ENCODE assay signal across 8 cellular contexts in the genomic region with DNA sequence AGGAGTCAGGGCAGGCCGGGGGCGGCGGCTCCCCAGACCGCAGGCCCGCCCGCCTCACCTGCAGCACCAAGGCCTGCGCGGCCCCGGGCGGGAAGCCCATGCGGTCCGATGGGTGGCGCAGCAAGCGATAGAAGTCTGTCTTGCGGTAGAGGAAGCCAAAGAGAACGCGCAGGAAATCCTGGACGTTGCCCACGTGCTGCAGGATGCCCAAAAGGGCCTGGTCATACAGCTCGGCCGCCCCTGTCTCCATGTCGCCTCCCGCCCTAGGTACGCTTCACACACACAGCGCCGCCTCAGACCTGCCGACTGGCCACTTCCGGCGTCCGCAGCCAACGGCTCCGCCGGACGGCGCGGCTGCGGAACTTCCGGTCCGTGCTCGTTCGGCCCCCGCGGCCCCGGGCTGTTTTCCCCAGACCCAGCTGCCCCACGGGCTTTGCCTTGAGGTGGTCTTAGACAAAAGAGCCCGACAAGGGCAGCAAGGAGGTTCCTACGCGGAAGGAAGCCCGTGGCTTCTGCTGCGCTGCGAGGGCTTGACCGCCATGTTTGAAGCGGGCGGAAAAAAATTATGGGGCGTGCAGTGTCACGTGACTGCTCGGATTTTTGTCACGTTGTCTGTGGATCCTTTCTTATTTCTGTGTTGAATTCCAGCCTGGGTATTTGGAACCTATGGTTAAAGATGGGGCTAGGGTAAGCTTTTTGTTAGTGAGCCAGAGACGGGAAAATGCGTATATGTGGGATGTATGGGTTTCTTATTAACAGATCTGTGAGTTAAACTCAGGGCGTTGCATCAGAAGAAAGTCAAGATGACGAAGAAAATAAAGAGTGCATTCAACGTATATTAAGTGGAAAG. TPM values are rescaled to one million over a fixed set of nuclear protein-coding genes. Genes with fewer than 3 reads are reported as not detected.
DNase-seq lines count a peak whose midpoint lies in the region; ATAC-seq and TF ChIP-seq lines count a peak whose summit lies in the region.

Gene NUDCD3 (minus strand): TSS at position 308 of the 850 bp plus-strand sequence. CDS start 58 bp downstream, at position 250.

- peak; percentile 53 to 98 (median 89) for DNase-seq in C1 segment of cervical spinal cord (lab: John Stamatoyannopoulos, UW)
- DNase-seq in NCI-H526 treated with DMSO at 0.1 percent for 48 hours (lab: John Stamatoyannopoulos, UW), result peak; percentile 83
- DNase-seq in activated CD4-positive, alpha-beta T cell treated with anti-CD3 and anti-CD28 coated beads, Interleukin-2, amount 50 U/mL, for 24 hours (ENCODE audit: low read depth in 1 of 2, low spot score in 1 of 2), result peak; percentile 74 to 76
- DNase-seq in dermis microvascular lymphatic vessel endothelial cell (ENCODE audit: low read depth in 2 of 2), result peak; percentile 80 to 89
- peak; percentile 73 to 82 for DNase-seq in stimulated activated CD4-positive, alpha-beta T cell treated with anti-CD3 and anti-CD28 coated beads, Interleukin-4, amount 100 ng/mL, for 4 hours

- peak within 1 kb of the TSS; percentile 70 to 94 for H3K9ac ChIP-seq in liver (ENCODE audit: low read depth in 1 of 2, low read length in 2 of 2)

- H3K27me3 ChIP-seq in liver (ENCODE audit: control insufficient read depth in 4 of 4, insufficient read depth in 4 of 4, low read length in 3 of 4), result no peaks in the 10 kb centered on the region

- peak; percentile 3 to 23 for TF ChIP-seq RAD21 in liver (IDR thresholded peaks at IDR 0.05)

- no peaks in the 10 kb centered on the region for H3K36me3 ChIP-seq in liver (ENCODE audit: control insufficient read depth in 4 of 4, insufficient read depth in 3 of 4, low read depth in 1 of 4, low read length in 3 of 4)

- peaks cover 7 to 35% (median 30%) of the 10 kb centered on the region in 4 donors for H3K4me1 ChIP-seq in liver (ENCODE audit: control insufficient read depth in 4 of 4, insufficient read depth in 4 of 4, low read length in 3 of 4)

- ATAC-seq in GM19328 (IDR thresholded peaks at IDR 0.05; ENCODE audit: unreplicated experiment) (peak; percentile 88), HG03520 (IDR thresholded peaks at IDR 0.05; ENCODE audit: unreplicated experiment) (peak; percentile 87)

- peak within 1 kb of the TSS; percentile 95 to 99 for H3K27ac ChIP-seq in liver (ENCODE audit: low read depth in 1 of 2, low read length in 2 of 2)

- WGBS in liver, result under 1% methylated on average over 63 of the region's 63 CpGs

- peak within 1 kb of the TSS; percentile 74 to 99 (median 80) for H3K4me3 ChIP-seq in liver (ENCODE audit: low read depth in 1 of 3, low read length in 3 of 3)

- H3K9me3 ChIP-seq in liver (ENCODE audit: control insufficient read depth in 4 of 4, low read length in 3 of 4), result no peaks in the 10 kb centered on the region

- TF ChIP-seq CTCF in liver (IDR thresholded peaks at IDR 0.05; ENCODE audit: low read depth, low read length, missing input control), result no peak

TF ChIP-seq in liver, 16 proteins besides CTCF, POLR2A, EP300 and RAD21:
- TF ChIP-seq HNF4G (IDR thresholded peaks at IDR 0.05) (peak; percentile 6), TAF1 (conservative IDR thresholded peaks at IDR 0.05) (peak; percentile 72), SP1 (IDR thresholded peaks at IDR 0.05) (peak; percentile 31), FOXA2 (IDR thresholded peaks at IDR 0.05) (no peak), HNF4A (conservative IDR thresholded peaks at IDR 0.05) (peak in 1 of 2 donors; percentile 18), EGR1 (IDR thresholded peaks at IDR 0.05; ENCODE audit: low read depth in 2 of 2) (peak in 1 of 2 donors; percentile 1), NR2F2 (IDR thresholded peaks at IDR 0.05) (no peak), FOXA1 (IDR thresholded peaks at IDR 0.05) (no peak), GABPA (IDR thresholded peaks at IDR 0.05 in 1 of 2, conservative IDR thresholded peaks at IDR 0.05 in 1 of 2) (peak; percentile 91 to 96), YY1 (IDR thresholded peaks at IDR 0.05) (peak; percentile 100), RXRA (IDR thresholded peaks at IDR 0.05) (peak in 1 of 2 donors; percentile 35), MAX (IDR thresholded peaks at IDR 0.05) (peak; percentile 53)
- TF ChIP-seq, protein P1, sequence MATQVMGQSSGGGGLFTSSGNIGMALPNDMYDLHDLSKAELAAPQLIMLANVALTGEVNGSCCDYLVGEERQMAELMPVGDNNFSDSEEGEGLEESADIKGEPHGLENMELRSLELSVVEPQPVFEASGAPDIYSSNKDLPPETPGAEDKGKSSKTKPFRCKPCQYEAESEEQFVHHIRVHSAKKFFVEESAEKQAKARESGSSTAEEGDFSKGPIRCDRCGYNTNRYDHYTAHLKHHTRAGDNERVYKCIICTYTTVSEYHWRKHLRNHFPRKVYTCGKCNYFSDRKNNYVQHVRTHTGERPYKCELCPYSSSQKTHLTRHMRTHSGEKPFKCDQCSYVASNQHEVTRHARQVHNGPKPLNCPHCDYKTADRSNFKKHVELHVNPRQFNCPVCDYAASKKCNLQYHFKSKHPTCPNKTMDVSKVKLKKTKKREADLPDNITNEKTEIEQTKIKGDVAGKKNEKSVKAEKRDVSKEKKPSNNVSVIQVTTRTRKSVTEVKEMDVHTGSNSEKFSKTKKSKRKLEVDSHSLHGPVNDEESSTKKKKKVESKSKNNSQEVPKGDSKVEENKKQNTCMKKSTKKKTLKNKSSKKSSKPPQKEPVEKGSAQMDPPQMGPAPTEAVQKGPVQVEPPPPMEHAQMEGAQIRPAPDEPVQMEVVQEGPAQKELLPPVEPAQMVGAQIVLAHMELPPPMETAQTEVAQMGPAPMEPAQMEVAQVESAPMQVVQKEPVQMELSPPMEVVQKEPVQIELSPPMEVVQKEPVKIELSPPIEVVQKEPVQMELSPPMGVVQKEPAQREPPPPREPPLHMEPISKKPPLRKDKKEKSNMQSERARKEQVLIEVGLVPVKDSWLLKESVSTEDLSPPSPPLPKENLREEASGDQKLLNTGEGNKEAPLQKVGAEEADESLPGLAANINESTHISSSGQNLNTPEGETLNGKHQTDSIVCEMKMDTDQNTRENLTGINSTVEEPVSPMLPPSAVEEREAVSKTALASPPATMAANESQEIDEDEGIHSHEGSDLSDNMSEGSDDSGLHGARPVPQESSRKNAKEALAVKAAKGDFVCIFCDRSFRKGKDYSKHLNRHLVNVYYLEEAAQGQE (IDR thresholded peaks at IDR 0.05), result peak; percentile 35

RNA-seq across cellular contexts. Expression of gene NUDCD3, which starts in this region (rescaled TPM):
- total RNA-seq in dermis microvascular lymphatic vessel endothelial cell (60.7 and 72.4 TPM in 2 replicates), liver (10 to 100 TPM; 22.1 to 30.7 TPM)
- polyA plus RNA-seq in liver, result 10 to 100 TPM; 15.4 to 26.4 TPM

Comparison
In these comparisons a context has a peak if more than half of its experiments do, and no peak if none do; other contexts are left out.
1. Peak in every context shown above with its lines: DNase-seq, ATAC-seq, H3K4me3 ChIP-seq and H3K27ac ChIP-seq.